In the genomic region with DNA sequence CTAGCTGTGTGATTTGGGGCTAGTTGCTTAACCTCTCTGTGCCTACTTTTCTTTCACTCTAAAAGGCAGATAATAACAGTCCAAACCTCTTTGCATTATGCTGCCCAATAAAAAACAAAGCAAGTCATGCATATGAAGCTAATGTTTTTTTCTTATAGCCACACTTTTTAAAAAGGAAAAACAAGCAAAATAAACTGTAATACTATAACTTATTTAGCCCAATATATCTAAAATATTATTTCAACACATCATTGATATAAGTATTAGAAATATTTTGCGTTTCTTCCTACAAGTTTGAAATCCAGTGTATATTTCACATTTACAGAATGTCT, we compare ENCODE assay signal across 15 cellular contexts. TPM values are rescaled to one million over a fixed set of nuclear protein-coding genes. Genes with fewer than 3 reads are reported as not detected.
"Had no signal": no experiment of that assay in that cellular context is flagged by ENCODE, and none has a peak within 500 bp of the region (broad histone marks: within the 10 kb centered on the region; RNA-seq: fewer than 3 reads in every experiment).

No MANE protein-coding gene starts in this region.

- H3K27me3 ChIP-seq: cardiac muscle cell, thyroid gland, uterus had no signal

- H3K27ac ChIP-seq: cardiac muscle cell, left ventricle myocardium inferior had no signal

- H3K9me3 ChIP-seq: left ventricle myocardium inferior, thyroid gland, uterus had no signal

- DNase-seq: activated CD4-positive, alpha-beta T cell treated with anti-CD3 and anti-CD28 coated beads, Interleukin-2, amount 10 ng/mL, durations not matched to agents 7 days and 5 days; activated naive CD4-positive, alpha-beta T cell; hippocampal formation; left ventricle myocardium inferior; occipital lobe; stimulated activated CD4-positive, alpha-beta T cell treated with anti-CD3 and anti-CD28 coated beads, Interleukin-12 subunit alpha, Interleukin-12 subunit beta, amount 100 ng/mL, for 4 hours; stimulated activated CD4-positive, alpha-beta T cell treated with anti-CD3 and anti-CD28 coated beads, Interleukin-2, amount 100 ng/mL, for 24 hours; uterus had no signal

- H3K36me3 ChIP-seq: cardiac muscle cell, left ventricle myocardium inferior, thyroid gland, uterus had no signal

- ATAC-seq: esophagus mucosa had no signal

- H3K4me3 ChIP-seq: cardiac muscle cell, left ventricle myocardium inferior, thyroid gland, uterus had no signal

- H3K27ac Mint-ChIP-seq: activated CD4-positive, alpha-beta T cell treated with anti-CD3 and anti-CD28 coated beads, Interleukin-2, amount 10 ng/mL, durations not matched to agents 7 days and 5 days; activated T-helper 1 cell treated with anti-CD3 and anti-CD28 coated beads, Interleukin-12 subunit alpha, Interleukin-12 subunit beta, Interleukin-2, Interleukin-4 antibody, amounts not matched to agents 30 ng/mL and 10 ng/mL and 1 ng/mL, durations not matched to agents 14 hours and 24 hours and 36 hours had no signal

- H3K4me3 Mint-ChIP-seq: activated CD4-positive, alpha-beta T cell treated with anti-CD3 and anti-CD28 coated beads, Interleukin-2, amount 10 ng/mL, durations not matched to agents 7 days and 5 days; activated T-helper 1 cell treated with anti-CD3 and anti-CD28 coated beads, Interleukin-12 subunit alpha, Interleukin-12 subunit beta, Interleukin-2, Interleukin-4 antibody, amounts not matched to agents 30 ng/mL and 10 ng/mL and 1 ng/mL, durations not matched to agents 14 hours and 24 hours and 36 hours had no signal

- H3K9me3 Mint-ChIP-seq: activated CD4-positive, alpha-beta T cell treated with anti-CD3 and anti-CD28 coated beads, Interleukin-2, amount 10 ng/mL, durations not matched to agents 7 days and 5 days; activated T-helper 1 cell treated with anti-CD3 and anti-CD28 coated beads, Interleukin-12 subunit alpha, Interleukin-12 subunit beta, Interleukin-2, Interleukin-4 antibody, amounts not matched to agents 30 ng/mL and 10 ng/mL and 1 ng/mL, durations not matched to agents 14 hours and 24 hours and 36 hours; nephron progenitor cell had no signal

RNA-seq across cellular contexts. Expression of a gene that starts 50.6 kb away (rescaled TPM):
- total RNA-seq: activated CD4-positive, alpha-beta T cell treated with anti-CD3 and anti-CD28 coated beads, Interleukin-2, amount 10 ng/mL, durations not matched to agents 7 days and 5 days; activated CD8-positive, alpha-beta memory T cell treated with anti-CD3 and anti-CD28 coated beads for 36 hours; activated T-helper 1 cell treated with anti-CD3 and anti-CD28 coated beads, Interleukin-12 subunit alpha, Interleukin-12 subunit beta, Interleukin-2, Interleukin-4 antibody, amounts not matched to agents 30 ng/mL and 10 ng/mL and 1 ng/mL, durations not matched to agents 14 hours and 24 hours and 36 hours; cardiac muscle cell; T-helper 2 cell treated with Interferon-gamma antibody and Interleukin-4, amounts not matched to agents 100 ng/mL and 5 ng/mL, for 36 hours had no signal
